13 cellular contexts compared by ENCODE assay signal in the genomic region with DNA sequence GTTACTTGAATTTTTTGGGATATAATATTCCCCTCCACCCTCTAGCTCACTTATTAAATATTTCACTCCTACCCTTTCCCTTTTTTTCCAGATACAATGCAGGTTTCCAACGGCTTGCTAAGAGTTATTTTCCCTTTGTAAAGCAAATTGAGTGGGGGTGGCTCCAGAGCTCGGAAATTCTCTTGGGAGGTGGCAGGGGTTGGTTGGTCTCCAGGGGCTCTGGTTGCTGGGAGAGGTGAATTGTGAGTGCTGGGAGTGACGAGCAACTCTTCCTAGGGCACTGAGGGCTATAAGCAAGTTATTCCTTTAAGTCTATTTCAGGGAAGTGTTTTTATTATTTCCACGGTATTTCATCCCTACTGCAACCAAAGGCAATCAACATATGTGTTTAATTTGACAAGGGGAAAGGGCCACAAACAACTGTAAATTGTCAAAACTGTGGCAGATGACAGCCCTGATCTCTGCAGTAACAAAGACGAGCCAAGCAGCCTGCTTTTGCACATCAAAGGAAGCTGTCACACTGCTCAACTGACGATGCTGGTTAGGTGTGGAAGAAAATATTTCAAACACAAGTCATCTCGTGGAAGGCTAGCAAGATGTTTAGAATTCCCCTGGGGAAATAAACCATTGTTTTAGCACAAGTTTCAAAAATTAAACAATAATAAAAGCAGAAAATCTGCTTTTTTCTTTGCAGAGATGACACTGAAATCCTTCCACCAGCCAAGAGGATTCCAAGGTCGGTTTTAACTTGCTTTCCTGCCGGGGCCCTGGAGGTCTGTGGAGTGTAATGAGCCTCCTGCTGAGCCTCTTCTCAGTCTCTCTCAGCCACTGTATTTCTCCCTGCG. TPM values are rescaled to one million over a fixed set of nuclear protein-coding genes. Genes with fewer than 3 reads are reported as not detected.
A peak's percentile ranks its signal among the peaks of the same experiment; 100 is the strongest.
DNase-seq lines count a peak whose midpoint lies in the region; ATAC-seq, FAIRE-seq and TF ChIP-seq lines count a peak whose summit lies in the region.
"Had no signal": no experiment of that assay in that cellular context is flagged by ENCODE, and none has a peak within 500 bp of the region (broad histone marks: within the 10 kb centered on the region; RNA-seq: fewer than 3 reads in every experiment).

No MANE protein-coding gene starts in this region.

- H3K9me3 Mint-ChIP-seq in CD4-positive, alpha-beta T cell = no peaks in the 10 kb centered on the region
- H3K9me3 Mint-ChIP-seq: effector memory CD8-positive, alpha-beta T cell had no signal

- POLR2A ChIA-PET in CD4-positive, alpha-beta T cell (lab: Charles Lee) = interaction anchor here (0.6 kb wide), 1 partner anchor 35 kb away, joined by 3 read pairs; a partner anchor contains a TSS

- no peaks in the 10 kb centered on the region for H3K9me2 ChIP-seq in Loucy (replicated peaks; ENCODE audit: low read depth, low read length)

- intact Hi-C loops in CD4-positive, alpha-beta T cell (cut with DNase I, micrococcal nuclease) = no loop called here
- intact Hi-C loops in left ventricle myocardium superior (cut with micrococcal nuclease) = no loop called here

- H3K36me3 ChIP-seq in Loucy (ENCODE audit: insufficient read depth, low read length) (no peaks in the 10 kb centered on the region), mesodermal cell (ENCODE audit: control insufficient read depth, insufficient read depth, low read length) (no peaks in the 10 kb centered on the region)
- H3K36me3 ChIP-seq: upper lobe of left lung had no signal

- peaks cover 24% of the 10 kb centered on the region for H3K4me1 Mint-ChIP-seq in CD4-positive, alpha-beta T cell (ENCODE audit: low read depth)

- FAIRE-seq in GM12892 (lab: Jason Lieb, UNC) = no peak

- H3K4me2 ChIP-seq in Loucy (ENCODE audit: low read depth, low read length, poor library complexity, severe bottlenecking) = no peak overlapping the region

- H3K27ac Mint-ChIP-seq in CD4-positive, alpha-beta T cell = no peak overlapping the region
- H3K27ac Mint-ChIP-seq: effector memory CD8-positive, alpha-beta T cell had no signal

- H3K27ac ChIP-seq in CD4-positive, alpha-beta T cell (ENCODE audit: low read depth, low read length) = no peak overlapping the region
- peak overlapping the region; percentile 33 for H3K27ac ChIP-seq in mesodermal cell (ENCODE audit: low read depth, low read length, severe bottlenecking)
- H3K27ac ChIP-seq: upper lobe of left lung had no signal

- ATAC-seq in CD4-positive, alpha-beta T cell (ENCODE audit: poor library complexity) = peak; percentile 56
- ATAC-seq in left ventricle myocardium superior = no peak
- no peak for ATAC-seq in GM19467 (IDR thresholded peaks at IDR 0.05; ENCODE audit: unreplicated experiment)
- ATAC-seq: effector memory CD8-positive, alpha-beta T cell had no signal

- no peak for DNase-seq in CD4-positive, alpha-beta T cell
- DNase-seq in cardiac fibroblast (ENCODE audit: low read depth in 2 of 2) (peak; percentile 33 to 70), left ventricle myocardium superior (no peak), germinal center (ENCODE audit: low spot score) (no peak), GM12892 (ENCODE audit: insufficient read length) (no peak)
- DNase-seq: effector memory CD8-positive, alpha-beta T cell; NCI-H1105 treated with DMSO at 0.1 percent for 48 hours; stimulated activated CD4-positive, alpha-beta T cell treated with anti-CD3 and anti-CD28 coated beads, Interleukin-4, amount 100 ng/mL, for 1 hour; T-helper 1 cell; upper lobe of left lung had no signal

- TF ChIP-seq POLR2A in GM12892 (IDR thresholded peaks at IDR 0.05; ENCODE audit: low read depth, low read length) = no peak

- no peaks in the 10 kb centered on the region for H3K79me2 ChIP-seq in Loucy (ENCODE audit: insufficient read depth, low read length)

- H3K4me3 ChIP-seq in Loucy (ENCODE audit: low read length, poor library complexity, severe bottlenecking) (no peak overlapping the region), cardiac fibroblast (replicated peaks in 1 of 2; ENCODE audit: low read depth in 2 of 2, low read length in 2 of 2) (no peak overlapping the region), mesodermal cell (ENCODE audit: extremely low read depth, insufficient read depth, low read length, poor library complexity, severe bottlenecking) (no peak overlapping the region)
- H3K4me3 ChIP-seq: upper lobe of left lung had no signal

- 3 to 6% methylated on average over 5 to 6 of the region's 10 CpGs for WGBS in mesodermal cell (ENCODE audit: insufficient coverage in 2 of 2), 2 experiments

- H3F3A ChIP-seq in Loucy (ENCODE audit: low read depth) = peaks cover 3% of the 10 kb centered on the region; the same call in 1 of the 2 replicates

- H3K36me3 Mint-ChIP-seq in CD4-positive, alpha-beta T cell (ENCODE audit: low read depth) = no peaks in the 10 kb centered on the region

- no peak overlapping the region for H3K4me3 Mint-ChIP-seq in CD4-positive, alpha-beta T cell
- H3K4me3 Mint-ChIP-seq: effector memory CD8-positive, alpha-beta T cell had no signal

- peaks cover 18% of the 10 kb centered on the region for H3K4me1 ChIP-seq in Loucy (ENCODE audit: insufficient read depth, low read length, poor library complexity, severe bottlenecking)
- peaks cover 12% of the 10 kb centered on the region for H3K4me1 ChIP-seq in mesodermal cell (ENCODE audit: control insufficient read depth, insufficient read depth, low read length, poor library complexity, severe bottlenecking)

- CTCF ChIA-PET in CD4-positive, alpha-beta T cell (lab: Charles Lee) = no interaction called here

- H3K9me3 ChIP-seq in CD4-positive, alpha-beta T cell (ENCODE audit: control insufficient read depth, low read length) = no peaks in the 10 kb centered on the region
- H3K9me3 ChIP-seq in Loucy (ENCODE audit: insufficient read depth, low read depth, low read length) (no peaks in the 10 kb centered on the region), mesodermal cell (ENCODE audit: control insufficient read depth, low read length) (no peaks in the 10 kb centered on the region)
- H3K9me3 ChIP-seq: upper lobe of left lung had no signal

- no peaks in the 10 kb centered on the region for H4K20me1 ChIP-seq in Loucy (ENCODE audit: insufficient read depth, low read length, poor library complexity, severe bottlenecking)

- TF ChIP-seq CTCF in CD4-positive, alpha-beta T cell (IDR thresholded peaks at IDR 0.05) = no peak
- TF ChIP-seq CTCF in Loucy (conservative IDR thresholded peaks at IDR 0.05; ENCODE audit: low read length) = no peak
- TF ChIP-seq CTCF in cardiac fibroblast (IDR thresholded peaks at IDR 0.05; ENCODE audit: low read depth, low read length) = no peak

- H2AFZ ChIP-seq in Loucy (ENCODE audit: low read length) = peak overlapping the region; percentile 80

- H3K27me3 ChIP-seq in CD4-positive, alpha-beta T cell (ENCODE audit: control insufficient read depth, insufficient read depth, low read length) = no peaks in the 10 kb centered on the region
- no peaks in the 10 kb centered on the region for H3K27me3 ChIP-seq in Loucy (ENCODE audit: insufficient read depth, low read length, poor library complexity, severe bottlenecking)
- H3K27me3 ChIP-seq: upper lobe of left lung had no signal

- no peak overlapping the region for H3K9ac ChIP-seq in Loucy (ENCODE audit: low read depth, low read length, poor library complexity, severe bottlenecking)

- no peaks in the 10 kb centered on the region for H3K27me3 Mint-ChIP-seq in CD4-positive, alpha-beta T cell
- H3K27me3 Mint-ChIP-seq: effector memory CD8-positive, alpha-beta T cell had no signal

RNA-seq across cellular contexts. Expression of a gene that starts 34.8 kb away (rescaled TPM):
- total RNA-seq in CD4-positive, alpha-beta T cell = 10 to 100 TPM; 15.1 to 17.2 TPM
- 12.0 TPM for polyA plus RNA-seq in mesodermal cell (2013, experiment 1 of 2)
- 11.0 TPM for polyA plus RNA-seq in mesodermal cell (2013, experiment 2 of 2)
- 26.1 TPM for total RNA-seq in left ventricle myocardium superior
- polyA plus RNA-seq in GM12892 (2012; ENCODE audit: missing spikeins) = 6.0 TPM

Comparison
In these comparisons a context has a peak if more than half of its experiments do, and no peak if none do; other contexts are left out.
1. DNase-seq: peak in cardiac fibroblast (2 of 2); none in CD4-positive, alpha-beta T cell (0 of 10), left ventricle myocardium superior (single experiment), germinal center (single experiment) and GM12892 (single experiment).